ENCODE assay signal across 35 cellular contexts in genomic region chr18:72452328-72452727, GRCh38.
"Had no signal": no experiment of that assay in that cellular context is flagged by ENCODE, and none has a peak within 500 bp of the region (broad histone marks: within the 10 kb centered on the region; RNA-seq: fewer than 3 reads in every experiment).

No MANE protein-coding gene starts in this region.

- H3K9me3 ChIP-seq: MG63 had no signal

- H3K36me3 ChIP-seq: MG63 had no signal

- DNase-seq: Karpas-422, Kasumi-1, MG63, MM.1S, MV-4-11, NCI-H1048, NCI-H1092, NCI-H1092 treated with DMSO at 0.1 percent for 48 hours, NCI-H1105, NCI-H1105 treated with DMSO at 0.1 percent for 48 hours, NCI-H1417, NCI-H1417 treated with DMSO at 0.1 percent for 48 hours, NCI-H1436, NCI-H1436 treated with DMSO at 0.1 percent for 48 hours, NCI-H146, NCI-H1694, NCI-H1694 treated with DMSO at 0.1 percent for 48 hours, NCI-H187, NCI-H187 treated with DMSO at 0.1 percent for 48 hours, NCI-H1930, NCI-H2029, NCI-H2029 treated with DMSO at 0.1 percent for 48 hours, NCI-H2081, NCI-H2081 treated with DMSO at 0.1 percent for 48 hours, NCI-H2107, NCI-H2171, NCI-H2171 treated with DMSO at 0.1 percent for 48 hours, NCI-H2227 treated with DMSO at 0.1 percent for 48 hours, NCI-H226, NCI-H345, NCI-H446, NCI-H446 treated with DMSO at 0.1 percent for 48 hours, NCI-H510A, NCI-H510A treated with DMSO at 0.1 percent for 48 hours, NCI-H524 had no signal

- H3K27me3 ChIP-seq: MG63 had no signal

- H3K4me3 ChIP-seq: MG63 had no signal
